ENCODE assay signal across 14 cellular contexts in genomic region chr4:149164282-149164681, GRCh38.
DNase-seq lines count a peak whose midpoint lies in the region; ATAC-seq and TF ChIP-seq lines count a peak whose summit lies in the region.
"Had no signal": no experiment of that assay in that cellular context is flagged by ENCODE, and none has a peak within 500 bp of the region (broad histone marks: within the 10 kb centered on the region; RNA-seq: fewer than 3 reads in every experiment).

No MANE protein-coding gene starts in this region.

- no peak overlapping the region for H2BK120ac ChIP-seq in neuronal stem cell (ENCODE audit: low read depth, low read length)

- H2BK12ac ChIP-seq in neuronal stem cell (ENCODE audit: low read length), result no peak overlapping the region

- H3K9me3 ChIP-seq in MG63, result no peaks in the 10 kb centered on the region
- H3K9me3 ChIP-seq in fibroblast of lung (ENCODE audit: control insufficient read depth, insufficient read depth, low read depth, low read length), result no peaks in the 10 kb centered on the region
- H3K9me3 ChIP-seq in neuronal stem cell (replicated peaks in 1 of 2; ENCODE audit: control insufficient read depth in 2 of 2, insufficient read depth in 1 of 2, low read depth in 1 of 2, low read length in 2 of 2), result no peaks in the 10 kb centered on the region
- no peaks in the 10 kb centered on the region for H3K9me3 ChIP-seq in body of pancreas
- H3K9me3 ChIP-seq: spleen had no signal

- no peak for TF ChIP-seq CTCF in fibroblast of lung (conservative IDR thresholded peaks at IDR 0.05 in 1 of 2, IDR thresholded peaks at IDR 0.05 in 1 of 2; ENCODE audit: low read depth in 1 of 2, low read length in 2 of 2)
- no peak for TF ChIP-seq CTCF in GM20000 (IDR thresholded peaks at IDR 0.05; ENCODE audit: extremely low read depth, missing control alignments)
- TF ChIP-seq CTCF in body of pancreas (IDR thresholded peaks at IDR 0.05), result no peak

- H2BK15ac ChIP-seq in neuronal stem cell (ENCODE audit: low read length), result no peak overlapping the region

- H3K4ac ChIP-seq in neuronal stem cell (ENCODE audit: low read length), result no peak overlapping the region

- H2BK5ac ChIP-seq in neuronal stem cell (ENCODE audit: low read length), result no peak overlapping the region

- H2AK5ac ChIP-seq in neuronal stem cell (ENCODE audit: low read depth, low read length), result no peak overlapping the region

- H3K4me3 ChIP-seq in MG63 (no peak overlapping the region), fibroblast of lung (replicated peaks in 1 of 4; ENCODE audit: control extremely low read depth in 1 of 4, insufficient read depth in 1 of 4, low read depth in 3 of 4, low read length in 4 of 4) (no peak overlapping the region), neuronal stem cell (ENCODE audit: low read length in 2 of 2) (no peak overlapping the region), body of pancreas (no peak overlapping the region)
- H3K4me3 ChIP-seq: spleen had no signal

- H3K23ac ChIP-seq in neuronal stem cell (ENCODE audit: low read depth, low read length, poor library complexity), result no peak overlapping the region

- intact Hi-C loops in body of pancreas (cut with DNase I), result no loop called here

- no peak for TF ChIP-seq POLR2A in body of pancreas (IDR thresholded peaks at IDR 0.05)

- H3K4me2 ChIP-seq in fibroblast of lung (ENCODE audit: extremely low read depth, insufficient read depth, low read length) (peak overlapping the region; percentile 70), neuronal stem cell (ENCODE audit: insufficient read depth, low read length, poor library complexity, severe bottlenecking) (no peak overlapping the region)

- no CpG with 5 or more reads among the region's 3 CpGs for WGBS in neuronal stem cell (ENCODE audit: extremely low coverage in 2 of 2, insufficient read length in 2 of 2, insufficient replicate concordance in 1 of 2), 2 donors
- 46 to 54% methylated on average over 3 of the region's 3 CpGs for WGBS in body of pancreas, 2 donors

- H3K27ac ChIP-seq in fibroblast of lung (ENCODE audit: insufficient read depth, low read length), result no peak overlapping the region
- H3K27ac ChIP-seq in neuronal stem cell (replicated peaks; ENCODE audit: low read length), result no peak overlapping the region
- no peak overlapping the region for H3K27ac ChIP-seq in body of pancreas
- H3K27ac ChIP-seq: spleen had no signal

- H4K91ac ChIP-seq in neuronal stem cell (ENCODE audit: low read depth, low read length, poor library complexity), result no peak overlapping the region

- no peaks in the 10 kb centered on the region for H4K20me1 ChIP-seq in fibroblast of lung (ENCODE audit: control insufficient read depth, extremely low read depth, insufficient read depth, low read length)

- no peaks in the 10 kb centered on the region for H3K79me2 ChIP-seq in fibroblast of lung (ENCODE audit: control insufficient read depth, insufficient read depth, low read length)

- no peak for ATAC-seq in stimulated activated naive CD8-positive, alpha-beta T cell treated with anti-CD3 and anti-CD28 coated beads, Interleukin-15, Interleukin-2, amounts not matched to agents 100 U/mL and 50 U/mL, for 24 hours
- ATAC-seq in body of pancreas, result no peak
- ATAC-seq: CD8-positive, alpha-beta T cell; naive thymus-derived CD8-positive, alpha-beta T cell had no signal

- no peak overlapping the region for H3K18ac ChIP-seq in neuronal stem cell (ENCODE audit: low read length)

- DNase-seq in EH (ENCODE audit: low read depth) (peak; percentile 91), MG63 (peak; percentile 19), fibroblast of lung (ENCODE audit: low read depth in 2 of 2) (peak; percentile 3 to 98), neuronal stem cell (ENCODE audit: low spot score) (peak; percentile 72), GM20000 (ENCODE audit: low spot score) (no peak), body of pancreas (no peak), 8988T (no peak)
- DNase-seq in stimulated activated naive CD8-positive, alpha-beta T cell treated with anti-CD3 and anti-CD28 coated beads, Interleukin-15, Interleukin-2, amounts not matched to agents 100 U/mL and 50 U/mL, for 24 hours, result no peak
- DNase-seq: activated CD8-positive, alpha-beta memory T cell treated with anti-CD3 and anti-CD28 coated beads, Interleukin-2, amount 50 U/mL, for 48 hours; CD8-positive, alpha-beta T cell; naive thymus-derived CD8-positive, alpha-beta T cell; NCI-H345; RPMI8226; spleen had no signal

- H3K4me1 ChIP-seq in fibroblast of lung (ENCODE audit: control insufficient read depth, extremely low read depth, insufficient read depth, low read length), result peaks cover 4% of the 10 kb centered on the region
- H3K4me1 ChIP-seq in neuronal stem cell (ENCODE audit: control insufficient read depth in 2 of 2, insufficient read depth in 1 of 2, low read depth in 1 of 2, low read length in 2 of 2), result peaks cover 6 to 11% of the 10 kb centered on the region in 2 donors
- H3K4me1 ChIP-seq in body of pancreas, result no peaks in the 10 kb centered on the region
- H3K4me1 ChIP-seq: spleen had no signal

- H3K14ac ChIP-seq in neuronal stem cell (ENCODE audit: low read length), result no peak overlapping the region

- H3K36me3 ChIP-seq in MG63 (no peaks in the 10 kb centered on the region), fibroblast of lung (ENCODE audit: control insufficient read depth, insufficient read depth, low read length) (no peaks in the 10 kb centered on the region), neuronal stem cell (replicated peaks in 1 of 2; ENCODE audit: control insufficient read depth in 2 of 2, insufficient read depth in 2 of 2, low read length in 2 of 2) (no peaks in the 10 kb centered on the region), body of pancreas (replicated peaks in 1 of 2; ENCODE audit: insufficient read depth in 1 of 2, low read depth in 2 of 2) (no peaks in the 10 kb centered on the region)
- H3K36me3 ChIP-seq: spleen had no signal

- H4K8ac ChIP-seq in neuronal stem cell (ENCODE audit: low read depth, low read length), result no peak overlapping the region

- H3K27me3 ChIP-seq in MG63 (no peaks in the 10 kb centered on the region), fibroblast of lung (ENCODE audit: control insufficient read depth, insufficient read depth, low read length) (no peaks in the 10 kb centered on the region), neuronal stem cell (ENCODE audit: control insufficient read depth in 3 of 3, insufficient read depth in 3 of 3, low read depth in 1 of 3, low read length in 3 of 3) (no peaks in the 10 kb centered on the region), body of pancreas (peaks cover 0 to 2% of the 10 kb centered on the region in 2 donors)
- H3K27me3 ChIP-seq: spleen had no signal

- no peak overlapping the region for H3K9ac ChIP-seq in fibroblast of lung (ENCODE audit: insufficient read depth, low read length)
- no peak overlapping the region for H3K9ac ChIP-seq in neuronal stem cell (ENCODE audit: low read depth, low read length, poor library complexity)

- no peaks in the 10 kb centered on the region for H3K79me1 ChIP-seq in neuronal stem cell (ENCODE audit: low read depth, low read length)

- H2AFZ ChIP-seq in fibroblast of lung (ENCODE audit: low read length) (no peak overlapping the region), neuronal stem cell (ENCODE audit: low read length) (no peak overlapping the region)

Comparison
In these comparisons a context has a peak if more than half of its experiments do, and no peak if none do; other contexts are left out.
1. DNase-seq: peak in EH (single experiment), MG63 (single experiment), fibroblast of lung (2 of 2) and neuronal stem cell (single experiment); none in stimulated activated naive CD8-positive, alpha-beta T cell treated with anti-CD3 and anti-CD28 coated beads, Interleukin-15, Interleukin-2, amounts not matched to agents 100 U/mL and 50 U/mL, for 24 hours (single experiment), GM20000 (single experiment), body of pancreas (0 of 4) and 8988T (single experiment).